ENCODE assay signal across 16 cellular contexts in the genomic region with DNA sequence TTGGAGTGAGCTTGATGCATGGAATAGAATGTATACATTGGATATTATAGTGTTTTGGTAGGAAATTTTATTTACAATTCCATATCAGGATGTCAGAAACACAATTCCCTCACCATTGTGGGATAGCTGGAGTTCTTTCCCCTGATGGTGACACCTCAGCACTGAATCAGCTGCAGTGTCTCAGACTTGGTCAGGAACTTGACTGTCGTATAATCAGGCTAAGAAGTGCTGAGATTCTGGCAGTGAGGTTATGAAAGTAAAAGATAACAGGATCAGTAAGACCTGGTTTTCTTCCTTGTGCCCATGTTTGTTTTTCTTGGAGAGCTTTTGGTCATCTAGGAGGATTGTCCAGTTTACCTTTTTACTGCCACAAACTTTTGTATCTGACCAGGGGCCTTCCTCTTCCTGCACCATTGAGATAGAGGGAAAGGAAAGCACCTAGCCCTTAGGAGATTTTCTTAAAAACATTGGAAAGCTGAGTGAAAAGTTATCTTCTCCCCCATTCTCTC. TPM values are rescaled to one million over a fixed set of nuclear protein-coding genes. Genes with fewer than 3 reads are reported as not detected.
DNase-seq lines count a peak whose midpoint lies in the region; ATAC-seq, FAIRE-seq and TF ChIP-seq lines count a peak whose summit lies in the region.
"Had no signal": no experiment of that assay in that cellular context is flagged by ENCODE, and none has a peak within 500 bp of the region (broad histone marks: within the 10 kb centered on the region; RNA-seq: fewer than 3 reads in every experiment).

No MANE protein-coding gene starts in this region.

- WGBS in trophoblast cell (ENCODE audit: extremely low coverage, insufficient coverage, insufficient read length): no CpG with 5 or more reads among the region's 1 CpG

- no peak overlapping the region for H4K12ac ChIP-seq in trophoblast cell (ENCODE audit: low read depth, low read length)

- dilution Hi-C loops in endothelial cell of umbilical vein (cut with MboI; ENCODE audit: extremely low pct_ligation_motif_present, low sequenced_read_pairs): no loop called here

- no peak overlapping the region for H2BK5ac ChIP-seq in trophoblast cell (ENCODE audit: low read depth, low read length, poor library complexity)

- CTCF ChIA-PET in PC-3 (lab: Charles Lee) (no interaction called here), endothelial cell of umbilical vein (lab: Charles Lee) (interaction anchor here (1.3 to 6.7 kb wide), 2 partner anchors 43 to 134 kb away, joined by 4 to 29 read pairs; no protein-coding TSS in a partner anchor), PC-9 (lab: Charles Lee) (no interaction called here)

- no peak overlapping the region for H2BK12ac ChIP-seq in trophoblast cell (ENCODE audit: low read length)

- TF ChIP-seq POLR2A in GM12892 (IDR thresholded peaks at IDR 0.05; ENCODE audit: low read depth, low read length): no peak
- no peak for TF ChIP-seq POLR2A in endothelial cell of umbilical vein (IDR thresholded peaks at IDR 0.05; ENCODE audit: low read depth, low read length)

- BruUV-seq in PC-3 (replicated peaks; lab: Mats Ljungman, UMichigan) (no TSS peak), endothelial cell of umbilical vein (replicated peaks; lab: Mats Ljungman, UMichigan) (no TSS peak), PC-9 (replicated peaks; lab: Mats Ljungman, UMichigan) (no TSS peak)

- H3K9me3 ChIP-seq in PC-3 (ENCODE audit: low read length) (no peaks in the 10 kb centered on the region), endothelial cell of umbilical vein (replicated peaks; ENCODE audit: control insufficient read depth, insufficient read depth, low read length) (no peaks in the 10 kb centered on the region), trophoblast cell (ENCODE audit: insufficient read depth, low read depth, low read length) (no peaks in the 10 kb centered on the region), PC-9 (ENCODE audit: insufficient read depth, low read depth) (no peaks in the 10 kb centered on the region)

- no peaks in the 10 kb centered on the region for H3K9me1 ChIP-seq in endothelial cell of umbilical vein (replicated peaks; ENCODE audit: control insufficient read depth, extremely low read depth, insufficient read depth, low read length)

- H3K79me2 ChIP-seq in PC-3 (ENCODE audit: low read length) (peaks cover 57% of the 10 kb centered on the region), endothelial cell of umbilical vein (ENCODE audit: control insufficient read depth, insufficient read depth, low read length) (peaks cover 65% of the 10 kb centered on the region), trophoblast cell (ENCODE audit: control insufficient read depth, insufficient read depth, low read length, poor library complexity) (peaks cover 12% of the 10 kb centered on the region), PC-9 (ENCODE audit: low read depth) (0 out of 2 replicates have a peak, but pooled peaks cover 3% of the 10 kb centered on the region)

- H3K14ac ChIP-seq in trophoblast cell (ENCODE audit: low read length): no peak overlapping the region

- no peak overlapping the region for H3K18ac ChIP-seq in trophoblast cell (ENCODE audit: low read length)

- no peak overlapping the region for H3K9ac ChIP-seq in PC-3 (ENCODE audit: low read length)
- no peak overlapping the region for H3K9ac ChIP-seq in endothelial cell of umbilical vein (replicated peaks; ENCODE audit: extremely low read depth, insufficient read depth, low read length)
- H3K9ac ChIP-seq in trophoblast cell (ENCODE audit: low read length): no peak overlapping the region
- H3K9ac ChIP-seq: BLaER1, GM23248 had no signal

- no peak overlapping the region for H2BK120ac ChIP-seq in trophoblast cell (ENCODE audit: insufficient read depth, low read length, poor library complexity)

- DNase-seq in GM12892 (ENCODE audit: insufficient read length) (no peak), PC-3 (peak; percentile 28), endothelial cell of umbilical vein (ENCODE audit: low read depth, low spot score) (peak; percentile 27), trophoblast cell (peak; percentile 33 to 54), amniotic stem cell (lab: John Stamatoyannopoulos, UW) (no peak), PC-9 (no peak)
- no peak for DNase-seq in activated naive CD4-positive, alpha-beta T cell treated with Interleukin-2 at 50 U/mL for 16 hours
- DNase-seq: CD8-positive, alpha-beta memory T cell; GM23248; NCI-H1092; NCI-H1694; NCI-H446; SHP77 had no signal

- H3F3A ChIP-seq in PC-3 (ENCODE audit: low read length, unreplicated experiment): no peaks in the 10 kb centered on the region
- no peaks in the 10 kb centered on the region; the same call in 1 of the 2 replicates for H3F3A ChIP-seq in PC-9 (ENCODE audit: insufficient read depth, low read depth)

- H3K9me2 ChIP-seq in PC-3 (replicated peaks; ENCODE audit: low read length): no peaks in the 10 kb centered on the region
- H3K9me2 ChIP-seq in PC-9 (ENCODE audit: insufficient read depth): no peaks in the 10 kb centered on the region

- no peak overlapping the region for H2AFZ ChIP-seq in PC-3 (ENCODE audit: low read length)
- no peak overlapping the region for H2AFZ ChIP-seq in endothelial cell of umbilical vein (ENCODE audit: low read depth, low read length)
- H2AFZ ChIP-seq in trophoblast cell (ENCODE audit: insufficient read depth, low read length, poor library complexity): no peak overlapping the region
- H2AFZ ChIP-seq in PC-9: no peak overlapping the region
- H2AFZ ChIP-seq: GM23248 had no signal

- no peak overlapping the region for H2AK5ac ChIP-seq in trophoblast cell (ENCODE audit: low read length)

- no peak overlapping the region for H3K4ac ChIP-seq in trophoblast cell (ENCODE audit: low read depth, low read length)

- H3K27ac ChIP-seq in PC-3 (ENCODE audit: low read length) (no peak overlapping the region), endothelial cell of umbilical vein (ENCODE audit: insufficient read depth, low read depth, low read length) (no peak overlapping the region), trophoblast cell (ENCODE audit: low read depth, low read length) (no peak overlapping the region), PC-9 (no peak overlapping the region)
- H3K27ac ChIP-seq: BLaER1, GM23248 had no signal

- H3K36me3 ChIP-seq in PC-3 (ENCODE audit: low read depth, low read length) (no peaks in the 10 kb centered on the region), endothelial cell of umbilical vein (ENCODE audit: control insufficient read depth in 2 of 2, extremely low read depth in 1 of 2, insufficient read depth in 2 of 2, low read length in 2 of 2) (no peaks in the 10 kb centered on the region), trophoblast cell (ENCODE audit: control insufficient read depth in 1 of 2, insufficient read depth in 2 of 2, low read length in 2 of 2) (no peaks in the 10 kb centered on the region), PC-9 (ENCODE audit: low read depth) (no peaks in the 10 kb centered on the region)
- H3K36me3 ChIP-seq: BLaER1 had no signal

- intact Hi-C loops in PC-3 (cut with micrococcal nuclease): no loop called here
- intact Hi-C loops in endothelial cell of umbilical vein (cut with micrococcal nuclease): loop anchor here (2.0 kb wide), 1 partner anchor 71 kb away; no protein-coding TSS in a partner anchor
- intact Hi-C loops in PC-9 (cut with micrococcal nuclease; ENCODE audit: unreplicated experiment): loop anchor here (10.0 kb wide), 1 partner anchor 401 kb away; no protein-coding TSS in a partner anchor

- H4K8ac ChIP-seq in trophoblast cell (ENCODE audit: low read depth, low read length): no peak overlapping the region

- H3K4me3 ChIP-seq in PC-3 (ENCODE audit: low read length) (peak overlapping the region; percentile 2; the same call in 1 of the 2 replicates), endothelial cell of umbilical vein (replicated peaks in 1 of 3; ENCODE audit: insufficient read depth in 1 of 3, low read depth in 1 of 3, low read length in 3 of 3) (no peak overlapping the region), trophoblast cell (ENCODE audit: low read depth, low read length) (no peak overlapping the region), PC-9 (no peak overlapping the region)
- H3K4me3 ChIP-seq: BLaER1, GM23248 had no signal

- H3K23ac ChIP-seq in trophoblast cell (ENCODE audit: low read length): no peak overlapping the region

- H4K20me1 ChIP-seq in PC-3 (ENCODE audit: low read length) (no peaks in the 10 kb centered on the region), endothelial cell of umbilical vein (replicated peaks; ENCODE audit: control insufficient read depth, extremely low read depth, insufficient read depth, low read length) (no peaks in the 10 kb centered on the region), PC-9 (ENCODE audit: insufficient read depth) (no peaks in the 10 kb centered on the region)
- H4K20me1 ChIP-seq: BLaER1 had no signal

- ATAC-seq in PC-3: no peak
- ATAC-seq: HCT116, Panc1 had no signal

- peaks cover 15% of the 10 kb centered on the region for H3K79me1 ChIP-seq in trophoblast cell (ENCODE audit: low read length)

- POLR2A ChIA-PET in PC-3 (lab: Charles Lee; ENCODE audit: unreplicated experiment): no interaction called here
- POLR2A ChIA-PET in endothelial cell of umbilical vein (lab: Charles Lee): no interaction called here
- POLR2A ChIA-PET in PC-9 (lab: Charles Lee; ENCODE audit: unreplicated experiment): no interaction called here

- H4K91ac ChIP-seq in trophoblast cell (ENCODE audit: low read depth, low read length): no peak overlapping the region

- no peaks in the 10 kb centered on the region for H3K27me3 ChIP-seq in PC-3 (ENCODE audit: low read length)
- H3K27me3 ChIP-seq in endothelial cell of umbilical vein (ENCODE audit: control insufficient read depth in 2 of 2, insufficient read depth in 2 of 2, low read length in 2 of 2): no peaks in the 10 kb centered on the region
- H3K27me3 ChIP-seq in trophoblast cell (ENCODE audit: insufficient read depth, low read length): no peaks in the 10 kb centered on the region
- no peaks in the 10 kb centered on the region for H3K27me3 ChIP-seq in PC-9 (ENCODE audit: insufficient read depth, low read depth)
- H3K27me3 ChIP-seq: BLaER1 had no signal

- H3K4me1 ChIP-seq in PC-3 (ENCODE audit: insufficient read depth, low read length): peaks cover 39% of the 10 kb centered on the region
- peaks cover 45% of the 10 kb centered on the region for H3K4me1 ChIP-seq in endothelial cell of umbilical vein (ENCODE audit: control insufficient read depth, extremely low read depth, insufficient read depth, low read length)
- H3K4me1 ChIP-seq in trophoblast cell (ENCODE audit: control insufficient read depth in 1 of 2, insufficient read depth in 2 of 2, low read length in 2 of 2): peaks cover 6% of the 10 kb centered on the region in 2 experiments
- H3K4me1 ChIP-seq in PC-9 (replicated peaks; ENCODE audit: insufficient read depth): peaks cover 17% of the 10 kb centered on the region

- peak overlapping the region; percentile 95 for H3K4me2 ChIP-seq in PC-3 (ENCODE audit: low read length)
- peak overlapping the region; percentile 95 for H3K4me2 ChIP-seq in endothelial cell of umbilical vein (ENCODE audit: insufficient read depth, low read length)
- H3K4me2 ChIP-seq in trophoblast cell (ENCODE audit: low read length): no peak overlapping the region
- H3K4me2 ChIP-seq in PC-9: no peak overlapping the region
- H3K4me2 ChIP-seq: BLaER1 had no signal

- FAIRE-seq in GM12892 (lab: Jason Lieb, UNC): peak; percentile 56
- FAIRE-seq in endothelial cell of umbilical vein (lab: Jason Lieb, UNC): no peak

- no peak for TF ChIP-seq CTCF in PC-3 (conservative IDR thresholded peaks at IDR 0.05; ENCODE audit: low read depth, low read length)
- TF ChIP-seq CTCF in endothelial cell of umbilical vein (IDR thresholded peaks at IDR 0.05; ENCODE audit: extremely low read depth in 1 of 2, insufficient read depth in 1 of 2, low read depth in 1 of 2, low read length in 2 of 2): no peak
- no peak for TF ChIP-seq CTCF in PC-9 (conservative IDR thresholded peaks at IDR 0.05)

RNA-seq across cellular contexts. Expression of a gene that starts 27.3 kb away (rescaled TPM):
- 39.3 TPM for polyA plus RNA-seq in GM12892 (2012; ENCODE audit: missing spikeins)
- 7.3 and 11.5 TPM in 2 replicates for total RNA-seq in PC-3 (2014; rRNA removed)
- 17.7 and 35.9 TPM in 2 replicates for total RNA-seq in endothelial cell of umbilical vein
- polyA plus RNA-seq in endothelial cell of umbilical vein: 11.3 and 13.2 TPM in 2 replicates
- 9.4 and 9.9 TPM in 2 replicates for polyA plus RNA-seq in endothelial cell of umbilical vein (2011; cell fraction: cytosol; rRNA removed)
- polyA plus RNA-seq in endothelial cell of umbilical vein (2011; cell fraction: nucleus; rRNA removed): 44.5 and 49.7 TPM in 2 replicates
- polyA plus RNA-seq in endothelial cell of umbilical vein (2012): 19.5 and 21.1 TPM in 2 replicates
- 11.9 and 23.9 TPM in 2 replicates for polyA minus RNA-seq in endothelial cell of umbilical vein
- not detected for polyA minus RNA-seq in endothelial cell of umbilical vein (2011; cell fraction: cytosol; rRNA and poly(A)+ RNA removed)
- 35.4 and 40.4 TPM in 2 replicates for polyA minus RNA-seq in endothelial cell of umbilical vein (2011; cell fraction: nucleus; rRNA and poly(A)+ RNA removed)
- polyA plus RNA-seq in trophoblast cell (2013): 8.0 and 8.2 TPM in 2 replicates
- 5.4 and 6.6 TPM in 2 replicates for total RNA-seq in PC-9 (2021)
- total RNA-seq: GM23248 had no signal
- polyA plus RNA-seq: CD8-positive, alpha-beta memory T cell had no signal

Comparison
In these comparisons a context has a peak if more than half of its experiments do, and no peak if none do; other contexts are left out.
1. DNase-seq: peak in PC-3 (single experiment), endothelial cell of umbilical vein (single experiment) and trophoblast cell (2 of 2); none in GM12892 (single experiment), amniotic stem cell (single experiment), PC-9 (0 of 2) and activated naive CD4-positive, alpha-beta T cell treated with Interleukin-2 at 50 U/mL for 16 hours (single experiment).
2. H3K4me2 ChIP-seq: peak in PC-3 (single experiment) and endothelial cell of umbilical vein (single experiment); none in trophoblast cell (single experiment) and PC-9 (single experiment).